29 cellular contexts compared by ENCODE assay signal in the genomic region with DNA sequence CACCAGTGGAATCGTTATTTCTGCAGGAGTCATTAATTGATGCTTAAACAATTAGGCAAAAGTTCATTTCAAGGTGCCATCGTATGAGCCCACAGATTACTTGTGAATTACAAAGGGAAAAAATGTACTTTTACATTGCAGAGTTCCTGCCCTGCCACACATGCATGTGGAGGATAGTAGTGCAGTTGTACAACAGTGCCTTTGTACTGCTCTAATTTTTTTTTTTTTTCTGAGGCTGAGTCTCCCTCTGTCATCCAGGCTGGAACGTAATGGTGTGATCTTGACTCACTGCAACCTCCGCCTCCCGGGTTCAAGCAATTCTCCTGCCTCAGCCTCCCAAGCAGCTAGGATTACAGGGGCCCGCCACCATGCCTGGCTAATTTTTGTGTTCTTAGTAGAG.
"Had no signal": no experiment of that assay in that cellular context is flagged by ENCODE, and none has a peak within 500 bp of the region (broad histone marks: within the 10 kb centered on the region; RNA-seq: fewer than 3 reads in every experiment).

No MANE protein-coding gene starts in this region.

- DNase-seq: activated CD4-positive, alpha-beta memory T cell treated with anti-CD3 and anti-CD28 coated beads for 36 hours; activated CD4-positive, alpha-beta T cell treated with anti-CD3 and anti-CD28 coated beads for 36 hours; activated CD4-positive, alpha-beta T cell treated with anti-CD3 and anti-CD28 coated beads, Interleukin-2, amount 10 ng/mL, durations not matched to agents 24 days and 14 days; activated CD4-positive, CD25-positive, alpha-beta regulatory T cell; activated CD4-positive, CD25-positive, alpha-beta regulatory T cell treated with anti-CD3 and anti-CD28 coated beads, Interleukin-2, amount 50 U/mL, for 72 hours; activated CD8-positive, alpha-beta memory T cell treated with anti-CD3 and anti-CD28 coated beads, Interleukin-2, amount 10 ng/mL, durations not matched to agents 7 days and 5 days; activated CD8-positive, alpha-beta memory T cell treated with anti-CD3 and anti-CD28 coated beads, Interleukin-2, amount 50 U/mL, for 4 hours; activated CD8-positive, alpha-beta T cell treated with anti-CD3 and anti-CD28 coated beads, Interleukin-2, amount 10 ng/mL, durations not matched to agents 7 days and 5 days; activated effector memory CD4-positive, alpha-beta T cell treated with Interleukin-2 at 50 U/mL for 16 hours; activated gamma-delta T cell treated with Interleukin-2 at 50 U/mL for 16 hours; activated naive CD4-positive, alpha-beta T cell treated with anti-CD3 and anti-CD28 coated beads, Interleukin-2, amount 50 U/mL, for 16 hours; activated naive CD4-positive, alpha-beta T cell treated with Interleukin-2 at 50 U/mL for 16 hours; activated T-cell treated with anti-CD3 and anti-CD28 coated beads for 4 hours; activated T-cell treated with anti-CD3 and anti-CD28 coated beads, Interleukin-2, amount 50 U/mL, for 4 hours; amniotic stem cell; anterior cingulate cortex; brain microvascular endothelial cell; dorsolateral prefrontal cortex; effector CD4-positive, alpha-beta T cell; effector memory CD8-positive, alpha-beta T cell; erythroblast; foreskin keratinocyte; heart right ventricle; T-helper 1 cell; T-helper 17 cell; T1000 had no signal

- H3K27me3 ChIP-seq: brain microvascular endothelial cell, dorsolateral prefrontal cortex, esophagus muscularis mucosa, foreskin keratinocyte, gastroesophageal sphincter, heart right ventricle had no signal

- H3K27ac ChIP-seq: brain microvascular endothelial cell, esophagus muscularis mucosa, foreskin keratinocyte, gastroesophageal sphincter, heart right ventricle had no signal

- H3K36me3 ChIP-seq: brain microvascular endothelial cell, esophagus muscularis mucosa, gastroesophageal sphincter, heart right ventricle had no signal

- H3K4me3 ChIP-seq: dorsolateral prefrontal cortex, esophagus muscularis mucosa, gastroesophageal sphincter, heart right ventricle had no signal

- ATAC-seq: activated CD4-positive, alpha-beta T cell treated with anti-CD3 and anti-CD28 coated beads for 36 hours; activated CD8-positive, alpha-beta memory T cell treated with anti-CD3 and anti-CD28 coated beads, Interleukin-2, amount 10 ng/mL, durations not matched to agents 7 days and 5 days; activated CD8-positive, alpha-beta T cell treated with anti-CD3 and anti-CD28 coated beads, Interleukin-2, amount 10 ng/mL, durations not matched to agents 7 days and 5 days; activated T-cell treated with anti-CD3 and anti-CD28 coated beads, Interleukin-2, amount 50 U/mL, for 4 hours; activated T-helper 17 cell treated with anti-CD3 and anti-CD28 coated beads, Interleukin-2, amount 50 U/mL, for 72 hours; effector memory CD8-positive, alpha-beta T cell; foreskin keratinocyte; gastroesophageal sphincter; T-helper 17 cell had no signal
